8 cellular contexts compared by ENCODE assay signal in genomic region chr12:113241191-113242017, GRCh38. TPM values are rescaled to one million over a fixed set of nuclear protein-coding genes. Genes with fewer than 3 reads are reported as not detected.
A peak's percentile ranks its signal among the peaks of the same experiment; 100 is the strongest.
DNase-seq lines count a peak whose midpoint lies in the region; ATAC-seq and TF ChIP-seq lines count a peak whose summit lies in the region.

No MANE protein-coding gene starts in this region.

- H3K36me3 ChIP-seq in GM23338 (ENCODE audit: insufficient read depth): no peaks in the 10 kb centered on the region
- H3K36me3 ChIP-seq in psoas muscle (ENCODE audit: insufficient read depth in 1 of 2, low read depth in 1 of 2): peaks cover 0 to 11% of the 10 kb centered on the region in 2 donors

- no peaks in the 10 kb centered on the region for H4K20me1 ChIP-seq in GM23338 (replicated peaks; ENCODE audit: insufficient read depth)

- 34 to 54% (median 35%) methylated on average over 14 of the region's 14 CpGs for WGBS in psoas muscle, 3 donors

- no peak overlapping the region for H3K4me2 ChIP-seq in GM23338

- H3K27ac ChIP-seq in GM23338 (ENCODE audit: low read depth) (no peak overlapping the region), epithelial cell of prostate (peak overlapping the region; percentile 99), psoas muscle (peak overlapping the region; percentile 95)

- H2AFZ ChIP-seq in GM23338: no peak overlapping the region

- no peak for TF ChIP-seq CTCF in GM23338 (conservative IDR thresholded peaks at IDR 0.05; ENCODE audit: low read depth in 2 of 2)
- no peak for TF ChIP-seq CTCF in psoas muscle (IDR thresholded peaks at IDR 0.05)

- intact Hi-C loops in psoas muscle (cut with DNase I): no loop called here

- H3K79me2 ChIP-seq in GM23338 (replicated peaks; ENCODE audit: insufficient read depth): no peaks in the 10 kb centered on the region

- ATAC-seq in GM23338 (no peak), psoas muscle (peak; percentile 63 to 66 (median 66)), HG03432 (IDR thresholded peaks at IDR 0.05; ENCODE audit: unreplicated experiment) (no peak), HG03108 (IDR thresholded peaks at IDR 0.05; ENCODE audit: unreplicated experiment) (no peak)

- no peak for DNase-seq in GM23338 (ENCODE audit: low spot score)
- peak; percentile 77 for DNase-seq in NCI-H748 treated with DMSO at 0.1 percent for 48 hours (lab: John Stamatoyannopoulos, UW)
- DNase-seq in epithelial cell of prostate (ENCODE audit: low read depth, low spot score): peak; percentile 99
- peak in 1 of 2 donors; percentile 73 for DNase-seq in psoas muscle
- DNase-seq in stimulated activated CD4-positive, alpha-beta T cell treated with anti-CD3 and anti-CD28 coated beads, Interleukin-4, amount 100 ng/mL, for 1 hour: no peak
- no peak for DNase-seq in effector CD8-positive, alpha-beta T cell (lab: John Stamatoyannopoulos, UW)

- H3K27ac Mint-ChIP-seq in GM23338: peak overlapping the region; percentile 33; the same call in 1 of the 2 replicates

- H3F3A ChIP-seq in GM23338 (replicated peaks; ENCODE audit: low read depth): no peaks in the 10 kb centered on the region; the same call in 1 of the 2 replicates

- H3K9me3 Mint-ChIP-seq in GM23338: peaks cover 4% of the 10 kb centered on the region; the same call in 1 of the 3 replicates

- H3K4me1 ChIP-seq in GM23338 (ENCODE audit: insufficient read depth) (peaks cover 10% of the 10 kb centered on the region), psoas muscle (peaks cover 92% of the 10 kb centered on the region)

- no peaks in the 10 kb centered on the region for H3K9me2 ChIP-seq in GM23338 (ENCODE audit: insufficient read depth)

- H3K27me3 ChIP-seq in GM23338 (ENCODE audit: insufficient read depth) (no peaks in the 10 kb centered on the region), psoas muscle (ENCODE audit: insufficient read depth in 3 of 3, low read length in 2 of 3) (no peaks in the 10 kb centered on the region)

- no peaks in the 10 kb centered on the region for H3K9me3 ChIP-seq in psoas muscle

- H3K4me3 Mint-ChIP-seq in GM23338: no peak overlapping the region

- peaks cover 24% of the 10 kb centered on the region for H3K27me3 Mint-ChIP-seq in GM23338 (ENCODE audit: insufficient read depth, low read depth, poor library complexity)

- H3K4me3 ChIP-seq in GM23338: no peak overlapping the region
- H3K4me3 ChIP-seq in psoas muscle: no peak overlapping the region

- H3K36me3 Mint-ChIP-seq in GM23338 (ENCODE audit: low read depth): peaks cover 24% of the 10 kb centered on the region

- H3K4me1 Mint-ChIP-seq in GM23338: peaks cover 46% of the 10 kb centered on the region

TF ChIP-seq in GM23338, 12 proteins besides CTCF, POLR2A, EP300 and RAD21 (continues in another document):
- TF ChIP-seq EZH2 (IDR thresholded peaks at IDR 0.05; ENCODE audit: low read depth, unreplicated experiment) (no peak), ZNF114 (CRISPR knock-in tag; IDR thresholded peaks at IDR 0.05) (no peak), NANOG (IDR thresholded peaks at IDR 0.05; ENCODE audit: borderline replicate concordance) (no peak), EZH2phosphoT487 (IDR thresholded peaks at IDR 0.05; ENCODE audit: unreplicated experiment) (no peak), ZNF331 (CRISPR knock-in tag; IDR thresholded peaks at IDR 0.05; ENCODE audit: low read depth) (no peak), CREB1 (CRISPR knock-in tag; IDR thresholded peaks at IDR 0.05; ENCODE audit: low read depth) (no peak), JUNB (IDR thresholded peaks at IDR 0.05; ENCODE audit: unreplicated experiment) (no peak), POLR2AphosphoS5 (IDR thresholded peaks at IDR 0.05; ENCODE audit: low read depth) (no peak)
- TF ChIP-seq, protein P1, sequence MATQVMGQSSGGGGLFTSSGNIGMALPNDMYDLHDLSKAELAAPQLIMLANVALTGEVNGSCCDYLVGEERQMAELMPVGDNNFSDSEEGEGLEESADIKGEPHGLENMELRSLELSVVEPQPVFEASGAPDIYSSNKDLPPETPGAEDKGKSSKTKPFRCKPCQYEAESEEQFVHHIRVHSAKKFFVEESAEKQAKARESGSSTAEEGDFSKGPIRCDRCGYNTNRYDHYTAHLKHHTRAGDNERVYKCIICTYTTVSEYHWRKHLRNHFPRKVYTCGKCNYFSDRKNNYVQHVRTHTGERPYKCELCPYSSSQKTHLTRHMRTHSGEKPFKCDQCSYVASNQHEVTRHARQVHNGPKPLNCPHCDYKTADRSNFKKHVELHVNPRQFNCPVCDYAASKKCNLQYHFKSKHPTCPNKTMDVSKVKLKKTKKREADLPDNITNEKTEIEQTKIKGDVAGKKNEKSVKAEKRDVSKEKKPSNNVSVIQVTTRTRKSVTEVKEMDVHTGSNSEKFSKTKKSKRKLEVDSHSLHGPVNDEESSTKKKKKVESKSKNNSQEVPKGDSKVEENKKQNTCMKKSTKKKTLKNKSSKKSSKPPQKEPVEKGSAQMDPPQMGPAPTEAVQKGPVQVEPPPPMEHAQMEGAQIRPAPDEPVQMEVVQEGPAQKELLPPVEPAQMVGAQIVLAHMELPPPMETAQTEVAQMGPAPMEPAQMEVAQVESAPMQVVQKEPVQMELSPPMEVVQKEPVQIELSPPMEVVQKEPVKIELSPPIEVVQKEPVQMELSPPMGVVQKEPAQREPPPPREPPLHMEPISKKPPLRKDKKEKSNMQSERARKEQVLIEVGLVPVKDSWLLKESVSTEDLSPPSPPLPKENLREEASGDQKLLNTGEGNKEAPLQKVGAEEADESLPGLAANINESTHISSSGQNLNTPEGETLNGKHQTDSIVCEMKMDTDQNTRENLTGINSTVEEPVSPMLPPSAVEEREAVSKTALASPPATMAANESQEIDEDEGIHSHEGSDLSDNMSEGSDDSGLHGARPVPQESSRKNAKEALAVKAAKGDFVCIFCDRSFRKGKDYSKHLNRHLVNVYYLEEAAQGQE (IDR thresholded peaks at IDR 0.05; ENCODE audit: unreplicated experiment): no peak
- TF ChIP-seq, protein P2, sequence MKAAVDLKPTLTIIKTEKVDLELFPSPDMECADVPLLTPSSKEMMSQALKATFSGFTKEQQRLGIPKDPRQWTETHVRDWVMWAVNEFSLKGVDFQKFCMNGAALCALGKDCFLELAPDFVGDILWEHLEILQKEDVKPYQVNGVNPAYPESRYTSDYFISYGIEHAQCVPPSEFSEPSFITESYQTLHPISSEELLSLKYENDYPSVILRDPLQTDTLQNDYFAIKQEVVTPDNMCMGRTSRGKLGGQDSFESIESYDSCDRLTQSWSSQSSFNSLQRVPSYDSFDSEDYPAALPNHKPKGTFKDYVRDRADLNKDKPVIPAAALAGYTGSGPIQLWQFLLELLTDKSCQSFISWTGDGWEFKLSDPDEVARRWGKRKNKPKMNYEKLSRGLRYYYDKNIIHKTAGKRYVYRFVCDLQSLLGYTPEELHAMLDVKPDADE (IDR thresholded peaks at IDR 0.05): no peak

RNA-seq across cellular contexts. Expression of gene TPCN1, which starts 20.1 kb away (rescaled TPM):
- total RNA-seq in GM23338 (2014; rRNA removed; shearing (Covaris generic)): 12.2 and 14.4 TPM in 2 replicates
- polyA plus RNA-seq in GM23338 (2016; fragmentation: Nextera tagmentation; extraction: Ambion mirVana) (11.2 and 16.2 TPM in 2 replicates), psoas muscle (10 to 100 TPM in 2 of 3 donors, 1 to 10 TPM in 1; 7.6 to 33.7 (median 18.2) TPM)
- 10 to 100 TPM; 24.9 to 36.2 (median 27.0) TPM for total RNA-seq in psoas muscle

RNA-seq across cellular contexts. Expression of gene RITA1, which starts 55.9 kb away (rescaled TPM):
- total RNA-seq in GM23338 (2014; rRNA removed; shearing (Covaris generic)): 33.0 and 40.4 TPM in 2 replicates
- polyA plus RNA-seq in GM23338 (2016; fragmentation: Nextera tagmentation; extraction: Ambion mirVana) (20.0 and 21.4 TPM in 2 replicates), psoas muscle (10 to 100 TPM; 13.7 to 28.5 (median 15.5) TPM)
- total RNA-seq in psoas muscle: 10 to 100 TPM; 13.0 to 19.4 (median 14.7) TPM

RNA-seq across cellular contexts. Expression of gene DDX54, which starts 56.1 kb away (rescaled TPM):
- total RNA-seq in GM23338 (2014; rRNA removed; shearing (Covaris generic)): 79.6 and 84.1 TPM in 2 replicates
- 89.4 and 89.5 TPM in 2 replicates for polyA plus RNA-seq in GM23338 (2016; fragmentation: Nextera tagmentation; extraction: Ambion mirVana)
- 10 to 100 TPM; 61.9 to 93.5 (median 81.5) TPM for total RNA-seq in psoas muscle
- polyA plus RNA-seq in psoas muscle: 10 to 100 TPM; 53.6 to 88.7 (median 53.7) TPM

Comparison
In these comparisons a context has a peak if more than half of its experiments do, and no peak if none do; other contexts are left out.
1. ATAC-seq: peak in psoas muscle (4 of 4); none in GM23338 (single experiment), HG03432 (single experiment) and HG03108 (single experiment).
2. DNase-seq: peak in NCI-H748 treated with DMSO at 0.1 percent for 48 hours (single experiment) and epithelial cell of prostate (single experiment); none in GM23338 (single experiment), stimulated activated CD4-positive, alpha-beta T cell treated with anti-CD3 and anti-CD28 coated beads, Interleukin-4, amount 100 ng/mL, for 1 hour (single experiment) and effector CD8-positive, alpha-beta T cell (single experiment).